Comparison of ENCODE assay signal across 17 cellular contexts in genomic region chr2:27398962-27399361, GRCh38. TPM values are rescaled to one million over a fixed set of nuclear protein-coding genes. Genes with fewer than 3 reads are reported as not detected.
DNase-seq lines count a peak whose midpoint lies in the region; ATAC-seq and TF ChIP-seq lines count a peak whose summit lies in the region.
"Had no signal": no experiment of that assay in that cellular context is flagged by ENCODE, and none has a peak within 500 bp of the region (broad histone marks: within the 10 kb centered on the region; RNA-seq: fewer than 3 reads in every experiment).

No MANE protein-coding gene starts in this region.

- H3K4me1 ChIP-seq in endodermal cell (ENCODE audit: control insufficient read depth, insufficient read depth, low read length) (no peaks in the 10 kb centered on the region), left ventricle myocardium inferior (no peaks in the 10 kb centered on the region)
- H3K4me1 ChIP-seq: BLaER1 had no signal

- peaks cover 2 to 12% of the 10 kb centered on the region in 2 donors for H3K36me3 Mint-ChIP-seq in activated T-cell treated with anti-CD3 and anti-CD28 coated beads, Interleukin-2, amount 50 U/mL, for 72 hours (ENCODE audit: insufficient read depth in 2 of 2)
- H3K36me3 Mint-ChIP-seq in activated T-cell treated with anti-CD3 and anti-CD28 coated beads, Interleukin-2, amount 50 U/mL, for 4 hours (ENCODE audit: insufficient read depth): peaks cover 10% of the 10 kb centered on the region
- H3K36me3 Mint-ChIP-seq in T-helper 17 cell (ENCODE audit: low read depth) (peaks cover 3% of the 10 kb centered on the region), endodermal cell (ENCODE audit: low read depth) (peaks cover 20% of the 10 kb centered on the region)
- H3K36me3 Mint-ChIP-seq in stimulated activated naive B cell treated with anti-CD40 and anti-IgM and Interleukin-4, amounts not matched to agents 10 μg/mL and 1 μg/mL and 100 μg/mL, for 72 hours: peaks cover 22 to 31% of the 10 kb centered on the region in 2 donors

- no peaks in the 10 kb centered on the region for H3K9me3 Mint-ChIP-seq in activated T-cell treated with anti-CD3 and anti-CD28 coated beads, Interleukin-2, amount 50 U/mL, for 72 hours
- no peaks in the 10 kb centered on the region for H3K9me3 Mint-ChIP-seq in activated T-cell treated with anti-CD3 and anti-CD28 coated beads, Interleukin-2, amount 50 U/mL, for 4 hours
- H3K9me3 Mint-ChIP-seq in endodermal cell: no peaks in the 10 kb centered on the region
- no peaks in the 10 kb centered on the region for H3K9me3 Mint-ChIP-seq in stimulated activated naive B cell treated with anti-CD40 and anti-IgM and Interleukin-4, amounts not matched to agents 10 μg/mL and 1 μg/mL and 100 μg/mL, for 72 hours
- H3K9me3 Mint-ChIP-seq: CD8-positive, alpha-beta memory T cell had no signal

- H3K27me3 Mint-ChIP-seq in activated T-cell treated with anti-CD3 and anti-CD28 coated beads, Interleukin-2, amount 50 U/mL, for 72 hours (ENCODE audit: low read depth): no peaks in the 10 kb centered on the region
- H3K27me3 Mint-ChIP-seq in activated T-cell treated with anti-CD3 and anti-CD28 coated beads, Interleukin-2, amount 50 U/mL, for 4 hours (ENCODE audit: low read depth): no peaks in the 10 kb centered on the region
- H3K27me3 Mint-ChIP-seq in T-helper 17 cell (no peaks in the 10 kb centered on the region), endodermal cell (ENCODE audit: insufficient read depth) (no peaks in the 10 kb centered on the region)
- H3K27me3 Mint-ChIP-seq in stimulated activated naive B cell treated with anti-CD40 and anti-IgM and Interleukin-4, amounts not matched to agents 10 μg/mL and 1 μg/mL and 100 μg/mL, for 72 hours: no peaks in the 10 kb centered on the region
- H3K27me3 Mint-ChIP-seq: CD8-positive, alpha-beta memory T cell had no signal

- peak overlapping the region; percentile 96 for H3K27ac Mint-ChIP-seq in activated T-cell treated with anti-CD3 and anti-CD28 coated beads, Interleukin-2, amount 50 U/mL, for 72 hours
- peak overlapping the region; percentile 78 for H3K27ac Mint-ChIP-seq in T-helper 17 cell
- H3K27ac Mint-ChIP-seq in endodermal cell: peak overlapping the region; percentile 58
- peak overlapping the region; percentile 9 for H3K27ac Mint-ChIP-seq in stimulated activated naive B cell treated with anti-CD40 and anti-IgM and Interleukin-4, amounts not matched to agents 10 μg/mL and 1 μg/mL and 100 μg/mL, for 72 hours

- H3K9me3 ChIP-seq in T-helper 17 cell (ENCODE audit: control insufficient read depth, low read length, poor library complexity, severe bottlenecking) (no peaks in the 10 kb centered on the region), endodermal cell (ENCODE audit: control insufficient read depth, low read length) (no peaks in the 10 kb centered on the region), left ventricle myocardium inferior (replicated peaks) (no peaks in the 10 kb centered on the region)

- no peak overlapping the region for H3K4me3 ChIP-seq in endodermal cell (ENCODE audit: low read length)
- H3K4me3 ChIP-seq in left ventricle myocardium inferior: no peak overlapping the region
- H3K4me3 ChIP-seq: BLaER1 had no signal

- TF ChIP-seq CTCF in endodermal cell (conservative IDR thresholded peaks at IDR 0.05) (no peak), left ventricle myocardium inferior (IDR thresholded peaks at IDR 0.05; ENCODE audit: borderline replicate concordance) (no peak)

- H3K27ac ChIP-seq in endodermal cell (ENCODE audit: low read depth, low read length): no peak overlapping the region
- H3K27ac ChIP-seq in left ventricle myocardium inferior (replicated peaks): no peak overlapping the region
- H3K27ac ChIP-seq: BLaER1 had no signal

- H3K36me3 ChIP-seq in endodermal cell (ENCODE audit: control insufficient read depth, insufficient read depth, low read length): peaks cover 35% of the 10 kb centered on the region
- no peaks in the 10 kb centered on the region for H3K36me3 ChIP-seq in left ventricle myocardium inferior

- no peak for ATAC-seq in activated T-cell treated with anti-CD3 and anti-CD28 coated beads, Interleukin-2, amount 50 U/mL, for 72 hours (replicated peaks in 1 of 2)
- no peak for ATAC-seq in activated T-cell treated with anti-CD3 and anti-CD28 coated beads, Interleukin-2, amount 50 U/mL, for 4 hours
- ATAC-seq in T-helper 17 cell (no peak), HG03439 (IDR thresholded peaks at IDR 0.05; ENCODE audit: unreplicated experiment) (no peak)
- no peak for ATAC-seq in stimulated activated naive B cell treated with anti-CD40 and anti-IgM and Interleukin-4, amounts not matched to agents 10 μg/mL and 1 μg/mL and 100 μg/mL, for 72 hours (replicated peaks)

- H3K4me3 Mint-ChIP-seq in activated T-cell treated with anti-CD3 and anti-CD28 coated beads, Interleukin-2, amount 50 U/mL, for 72 hours: peak overlapping the region in 1 of 2 donors; percentile 42
- H3K4me3 Mint-ChIP-seq in activated T-cell treated with anti-CD3 and anti-CD28 coated beads, Interleukin-2, amount 50 U/mL, for 4 hours: no peak overlapping the region
- H3K4me3 Mint-ChIP-seq in T-helper 17 cell (no peak overlapping the region), endodermal cell (no peak overlapping the region)
- no peak overlapping the region for H3K4me3 Mint-ChIP-seq in stimulated activated naive B cell treated with anti-CD40 and anti-IgM and Interleukin-4, amounts not matched to agents 10 μg/mL and 1 μg/mL and 100 μg/mL, for 72 hours

- 90 to 96% methylated on average over 2 to 5 of the region's 5 CpGs for WGBS in endodermal cell (ENCODE audit: insufficient coverage in 1 of 2, insufficient read length in 1 of 2), 2 experiments

- DNase-seq in activated T-cell treated with anti-CD3 and anti-CD28 coated beads, Interleukin-2, amount 50 U/mL, for 72 hours: no peak
- DNase-seq in activated T-cell treated with anti-CD3 and anti-CD28 coated beads, Interleukin-2, amount 50 U/mL, for 4 hours: no peak
- DNase-seq in T-helper 17 cell: no peak
- DNase-seq in endodermal cell: no peak
- no peak for DNase-seq in stimulated activated naive B cell treated with anti-CD40 and anti-IgM and Interleukin-4, amounts not matched to agents 10 μg/mL and 1 μg/mL and 100 μg/mL, for 72 hours
- no peak for DNase-seq in left ventricle myocardium inferior
- DNase-seq: CD8-positive, alpha-beta memory T cell; KG1; NCI-H1417; NCI-H187 treated with DMSO at 0.1 percent for 48 hours; NCI-H2227 treated with DMSO at 0.1 percent for 48 hours; NCI-H510A treated with DMSO at 0.1 percent for 48 hours; NCI-H774; OCI-M1; SHP77 had no signal

- H3K4me1 Mint-ChIP-seq in activated T-cell treated with anti-CD3 and anti-CD28 coated beads, Interleukin-2, amount 50 U/mL, for 72 hours (ENCODE audit: low read depth): peaks cover 47% of the 10 kb centered on the region
- peaks cover 30% of the 10 kb centered on the region for H3K4me1 Mint-ChIP-seq in activated T-cell treated with anti-CD3 and anti-CD28 coated beads, Interleukin-2, amount 50 U/mL, for 4 hours (ENCODE audit: low read depth)
- H3K4me1 Mint-ChIP-seq in T-helper 17 cell: peaks cover 33% of the 10 kb centered on the region
- peaks cover 3% of the 10 kb centered on the region for H3K4me1 Mint-ChIP-seq in endodermal cell
- H3K4me1 Mint-ChIP-seq in stimulated activated naive B cell treated with anti-CD40 and anti-IgM and Interleukin-4, amounts not matched to agents 10 μg/mL and 1 μg/mL and 100 μg/mL, for 72 hours: peaks cover 10 to 35% of the 10 kb centered on the region in 2 donors

- H3K9ac ChIP-seq in endodermal cell (ENCODE audit: extremely low read depth, low read length, poor library complexity, severe bottlenecking): no peak overlapping the region
- H3K9ac ChIP-seq: BLaER1 had no signal

- H3K27me3 ChIP-seq in endodermal cell (ENCODE audit: control insufficient read depth, insufficient read depth, low read length, poor library complexity, severe bottlenecking): no peaks in the 10 kb centered on the region
- no peaks in the 10 kb centered on the region for H3K27me3 ChIP-seq in left ventricle myocardium inferior (ENCODE audit: low read depth)
- H3K27me3 ChIP-seq: BLaER1 had no signal

- intact Hi-C loops in left ventricle myocardium inferior (cut with micrococcal nuclease): no loop called here

RNA-seq across cellular contexts. Expression of gene PPM1G, which starts 10.4 kb away (rescaled TPM):
- 100 to 1,000 TPM; 122 to 132 TPM for total RNA-seq in activated T-cell treated with anti-CD3 and anti-CD28 coated beads, Interleukin-2, amount 50 U/mL, for 72 hours
- total RNA-seq in activated T-cell treated with anti-CD3 and anti-CD28 coated beads, Interleukin-2, amount 50 U/mL, for 4 hours: 100 to 1,000 TPM; 177 to 208 (median 186) TPM
- 10 to 100 TPM; 43.6 to 50.2 TPM for total RNA-seq in T-helper 17 cell
- total RNA-seq in endodermal cell: 100 to 1,000 TPM; 124 to 125 TPM
- polyA plus RNA-seq in endodermal cell (2013, experiment 1 of 2): 107 TPM
- polyA plus RNA-seq in endodermal cell (2013, experiment 2 of 2): 102 TPM
- total RNA-seq in left ventricle myocardium inferior: 34.4 TPM

RNA-seq across cellular contexts. Expression of gene ZNF513, which starts 18.4 kb away (rescaled TPM):
- 10 to 100 TPM; 15.7 to 15.9 TPM for total RNA-seq in activated T-cell treated with anti-CD3 and anti-CD28 coated beads, Interleukin-2, amount 50 U/mL, for 72 hours
- total RNA-seq in activated T-cell treated with anti-CD3 and anti-CD28 coated beads, Interleukin-2, amount 50 U/mL, for 4 hours: 10 to 100 TPM in 2 of 3 donors, 1 to 10 TPM in 1; 8.4 to 11.0 (median 10.4) TPM
- total RNA-seq in T-helper 17 cell (10 to 100 TPM; 22.4 to 24.6 TPM), endodermal cell (10 to 100 TPM; 30.7 to 32.5 TPM), left ventricle myocardium inferior (6.7 TPM)
- 21.3 TPM for polyA plus RNA-seq in endodermal cell (2013, experiment 1 of 2)
- 20.5 TPM for polyA plus RNA-seq in endodermal cell (2013, experiment 2 of 2)

RNA-seq across cellular contexts. Expression of gene SNX17, which starts 28.5 kb away (rescaled TPM):
- total RNA-seq in activated T-cell treated with anti-CD3 and anti-CD28 coated beads, Interleukin-2, amount 50 U/mL, for 72 hours: 10 to 100 TPM; 66.1 to 70.7 TPM
- 100 to 1,000 TPM; 117 to 125 (median 123) TPM for total RNA-seq in activated T-cell treated with anti-CD3 and anti-CD28 coated beads, Interleukin-2, amount 50 U/mL, for 4 hours
- total RNA-seq in T-helper 17 cell: 10 to 100 TPM; 75.7 to 80.3 TPM
- total RNA-seq in endodermal cell: 10 to 100 TPM; 81.2 to 92.6 TPM
- 70.9 TPM for polyA plus RNA-seq in endodermal cell (2013, experiment 1 of 2)
- 68.6 TPM for polyA plus RNA-seq in endodermal cell (2013, experiment 2 of 2)
- 58.9 TPM for total RNA-seq in left ventricle myocardium inferior

RNA-seq across cellular contexts. Expression of gene EIF2B4, which starts 28.8 kb away (rescaled TPM):
- total RNA-seq in activated T-cell treated with anti-CD3 and anti-CD28 coated beads, Interleukin-2, amount 50 U/mL, for 72 hours: 10 to 100 TPM; 30.0 to 42.7 TPM
- 10 to 100 TPM; 63.4 to 69.8 (median 65.0) TPM for total RNA-seq in activated T-cell treated with anti-CD3 and anti-CD28 coated beads, Interleukin-2, amount 50 U/mL, for 4 hours
- total RNA-seq in T-helper 17 cell (10 to 100 TPM; 29.8 to 33.2 TPM), endodermal cell (10 to 100 TPM; 56.7 to 58.6 TPM), left ventricle myocardium inferior (34.1 TPM)
- 51.3 TPM for polyA plus RNA-seq in endodermal cell (2013, experiment 1 of 2)
- 45.8 TPM for polyA plus RNA-seq in endodermal cell (2013, experiment 2 of 2)

RNA-seq across cellular contexts. Expression of gene NRBP1, which starts 29.5 kb away (rescaled TPM):
- total RNA-seq in activated T-cell treated with anti-CD3 and anti-CD28 coated beads, Interleukin-2, amount 50 U/mL, for 72 hours: 10 to 100 TPM; 79.7 to 96.3 TPM
- total RNA-seq in activated T-cell treated with anti-CD3 and anti-CD28 coated beads, Interleukin-2, amount 50 U/mL, for 4 hours: 100 to 1,000 TPM in 1 of 3 donors, 10 to 100 TPM in 2; 99.0 to 103 (median 99.4) TPM
- 100 to 1,000 TPM; 138 to 150 TPM for total RNA-seq in T-helper 17 cell
- 100 to 1,000 TPM; 141 to 153 TPM for total RNA-seq in endodermal cell
- 100 TPM for polyA plus RNA-seq in endodermal cell (2013, experiment 1 of 2)
- polyA plus RNA-seq in endodermal cell (2013, experiment 2 of 2): 95.2 TPM
- 52.5 TPM for total RNA-seq in left ventricle myocardium inferior

Comparison
In these comparisons a context has a peak if more than half of its experiments do, and no peak if none do; other contexts are left out.
1. H3K27ac Mint-ChIP-seq: peak in every context shown above with its lines; median percentile 96 in activated T-cell treated with anti-CD3 and anti-CD28 coated beads, Interleukin-2, amount 50 U/mL, for 72 hours; 78 in T-helper 17 cell; 58 in endodermal cell; 9 in stimulated activated naive B cell treated with anti-CD40 and anti-IgM and Interleukin-4, amounts not matched to agents 10 μg/mL and 1 μg/mL and 100 μg/mL, for 72 hours.